ENCODE assay signal across 36 cellular contexts in the genomic region with DNA sequence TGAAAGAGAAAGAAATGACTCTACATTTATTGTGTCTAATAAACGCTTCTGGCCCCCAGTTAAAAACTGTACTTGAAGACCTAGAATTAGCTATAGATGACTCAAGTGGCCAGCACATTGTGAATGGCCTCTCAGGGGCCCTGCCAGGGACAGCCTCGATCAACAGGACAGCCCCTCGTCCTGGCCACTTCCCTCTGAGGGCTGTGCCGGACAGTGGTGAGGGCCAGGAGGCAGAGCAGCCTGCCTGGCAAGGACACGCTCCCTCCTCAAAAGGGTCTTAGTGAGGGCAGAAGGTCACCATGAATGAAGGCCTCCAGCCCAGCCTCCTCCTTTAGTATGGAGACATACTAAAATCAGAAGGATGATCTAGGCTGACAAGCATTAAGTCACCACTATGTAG. TPM values are rescaled to one million over a fixed set of nuclear protein-coding genes. Genes with fewer than 3 reads are reported as not detected.
"Had no signal": no experiment of that assay in that cellular context is flagged by ENCODE, and none has a peak within 500 bp of the region (broad histone marks: within the 10 kb centered on the region; RNA-seq: fewer than 3 reads in every experiment).

No MANE protein-coding gene starts in this region.

- H3K36me3 ChIP-seq: brain microvascular endothelial cell, Peyer's patch had no signal

- H3K9me3 ChIP-seq: Peyer's patch had no signal

- H3K4me1 ChIP-seq: Peyer's patch had no signal

- H3K27ac ChIP-seq: brain microvascular endothelial cell, Peyer's patch, RWPE1, VCaP had no signal

- H3K4me3 ChIP-seq: K562, Peyer's patch had no signal

- H3K27me3 ChIP-seq: brain microvascular endothelial cell, Peyer's patch had no signal

- DNase-seq: activated B cell treated with CpG ODN at 0.5 μM for 24 hours; activated CD4-positive, alpha-beta memory T cell treated with anti-CD3 and anti-CD28 coated beads for 36 hours; activated CD4-positive, alpha-beta T cell treated with anti-CD3 and anti-CD28 coated beads for 4 hours; activated CD4-positive, alpha-beta T cell treated with anti-CD3 and anti-CD28 coated beads, Interleukin-2, amount 50 U/mL, for 1 hour; activated CD4-positive, CD25-positive, alpha-beta regulatory T cell treated with anti-CD3 and anti-CD28 coated beads, Interleukin-2, amount 50 U/mL, for 72 hours; activated effector memory CD4-positive, alpha-beta T cell treated with Interleukin-2 at 50 U/mL for 16 hours; activated naive CD4-positive, alpha-beta T cell treated with anti-CD3 and anti-CD28 coated beads, Interleukin-2, amount 50 U/mL, for 16 hours; activated naive CD8-positive, alpha-beta T cell treated with anti-CD3 and anti-CD28 coated beads for 36 hours; activated T-cell treated with anti-CD3 and anti-CD28 coated beads for 4 hours; activated T-cell treated with anti-CD3 and anti-CD28 coated beads, Interleukin-2, amount 50 U/mL, for 4 hours; amniotic stem cell; aorta; brain microvascular endothelial cell; NCI-H1092 treated with DMSO at 0.1 percent for 48 hours; NCI-H1417; NCI-H146; NCI-H187; NCI-H2029 treated with DMSO at 0.1 percent for 48 hours; NCI-H2107; NCI-H2171; NCI-H510A; NCI-H526; NCI-H748 treated with DMSO at 0.1 percent for 48 hours; NK-92 treated with Interleukin-12 subunit alpha and Interleukin-12 subunit beta, amount 100 ng/mL, for 24 hours; PC-3; Peyer's patch; SIG-M5; T-helper 1 cell; T-helper 2 cell; T-helper 9 cell had no signal

- ATAC-seq: activated T-cell treated with anti-CD3 and anti-CD28 coated beads, Interleukin-2, amount 50 U/mL, for 4 hours; K562; PC-3; Right ventricle myocardium inferior; SK-N-SH treated with all-trans-retinoic acid at 6 μM for 48 hours had no signal

RNA-seq across cellular contexts. Expression of gene RNF212, which starts 16.5 kb away (rescaled TPM):
- total RNA-seq: K562, PC-3, SK-MEL-5 had no signal
